In genomic region chr22:27108425-27109114, GRCh38 we compare ENCODE assay signal across 10 cellular contexts.
DNase-seq lines count a peak whose midpoint lies in the region; ATAC-seq, FAIRE-seq and TF ChIP-seq lines count a peak whose summit lies in the region.
"Had no signal": no experiment of that assay in that cellular context is flagged by ENCODE, and none has a peak within 500 bp of the region (broad histone marks: within the 10 kb centered on the region; RNA-seq: fewer than 3 reads in every experiment).

No MANE protein-coding gene starts in this region.

- no peak overlapping the region for H3K4me3 Mint-ChIP-seq in neural progenitor cell

- H3K9me3 Mint-ChIP-seq in neural progenitor cell = no peaks in the 10 kb centered on the region

- no peaks in the 10 kb centered on the region for H3K79me2 ChIP-seq in neural progenitor cell (ENCODE audit: low read depth)

- FAIRE-seq in H54 (lab: Jason Lieb, UNC) = no peak

- H3K27ac ChIP-seq in neural progenitor cell = no peak overlapping the region

- no peaks in the 10 kb centered on the region for H3K27me3 ChIP-seq in neural progenitor cell

- TF ChIP-seq POLR2A in H54 (IDR thresholded peaks at IDR 0.05; ENCODE audit: low read depth, low read length) = no peak

- peaks cover 9% of the 10 kb centered on the region for H3K27me3 Mint-ChIP-seq in neural progenitor cell (ENCODE audit: insufficient read depth, low read depth)

- no peaks in the 10 kb centered on the region for H3F3A ChIP-seq in neural progenitor cell (ENCODE audit: low read depth)

- H3K4me1 Mint-ChIP-seq in neural progenitor cell = peaks cover 51% of the 10 kb centered on the region

- no peak overlapping the region for H3K9ac ChIP-seq in neural progenitor cell

- no peak overlapping the region for H3K4me2 ChIP-seq in neural progenitor cell

- no peaks in the 10 kb centered on the region for H3K9me3 ChIP-seq in neural progenitor cell (ENCODE audit: low read depth)

- ATAC-seq in Right ventricle myocardium inferior (no peak), GM19395 (IDR thresholded peaks at IDR 0.05; ENCODE audit: unreplicated experiment) (no peak)

- TF ChIP-seq CTCF in fibroblast of pulmonary artery (IDR thresholded peaks at IDR 0.05; ENCODE audit: low read length, missing control alignments) (no peak), neural progenitor cell (IDR thresholded peaks at IDR 0.05) (no peak)

- H4K20me1 ChIP-seq in neural progenitor cell (ENCODE audit: low read depth) = no peaks in the 10 kb centered on the region

- H3K4me3 ChIP-seq in fibroblast of pulmonary artery (replicated peaks; ENCODE audit: low read depth, low read length) (no peak overlapping the region), neural progenitor cell (no peak overlapping the region)

- no peaks in the 10 kb centered on the region for H3K36me3 Mint-ChIP-seq in neural progenitor cell

- H3K4me1 ChIP-seq in neural progenitor cell = peaks cover 10% of the 10 kb centered on the region

- H2AFZ ChIP-seq in neural progenitor cell (replicated peaks) = no peak overlapping the region

- H3K27ac Mint-ChIP-seq in neural progenitor cell = peak overlapping the region; percentile 80

- DNase-seq in Right ventricle myocardium inferior (ENCODE audit: missing footprints) (peak; percentile 76), cardiac septum (ENCODE audit: low spot score) (no peak), fibroblast of pulmonary artery (ENCODE audit: low read depth) (peak; percentile 12), neural progenitor cell (ENCODE audit: low spot score) (no peak), HPDE6-E6E7 (ENCODE audit: extremely low spot score) (no peak), OCI-M1 (lab: John Stamatoyannopoulos, UW) (no peak), H54 (ENCODE audit: insufficient read length, low spot score) (no peak)
- DNase-seq: GDM1, NCI-H1417 treated with DMSO at 0.1 percent for 48 hours had no signal

- intact Hi-C loops in Right ventricle myocardium inferior (cut with DNase I) (loop anchor here (10.0 kb wide), 2 partner anchors 106 to 696 kb away; partner anchors contain the start of gene MN1), cardiac septum (cut with DNase I) (loop anchor here (5.0 to 10.0 kb wide), 2 partner anchors 104 to 696 kb away; partner anchors contain the start of gene MN1)

- no peaks in the 10 kb centered on the region for H3K36me3 ChIP-seq in neural progenitor cell

Comparison
In these comparisons a context has a peak if more than half of its experiments do, and no peak if none do; other contexts are left out.
1. DNase-seq: peak in Right ventricle myocardium inferior (single experiment) and fibroblast of pulmonary artery (single experiment); none in cardiac septum (single experiment), neural progenitor cell (single experiment), HPDE6-E6E7 (single experiment), OCI-M1 (single experiment) and H54 (single experiment).